ENCODE assay signal across 8 cellular contexts in the genomic region with DNA sequence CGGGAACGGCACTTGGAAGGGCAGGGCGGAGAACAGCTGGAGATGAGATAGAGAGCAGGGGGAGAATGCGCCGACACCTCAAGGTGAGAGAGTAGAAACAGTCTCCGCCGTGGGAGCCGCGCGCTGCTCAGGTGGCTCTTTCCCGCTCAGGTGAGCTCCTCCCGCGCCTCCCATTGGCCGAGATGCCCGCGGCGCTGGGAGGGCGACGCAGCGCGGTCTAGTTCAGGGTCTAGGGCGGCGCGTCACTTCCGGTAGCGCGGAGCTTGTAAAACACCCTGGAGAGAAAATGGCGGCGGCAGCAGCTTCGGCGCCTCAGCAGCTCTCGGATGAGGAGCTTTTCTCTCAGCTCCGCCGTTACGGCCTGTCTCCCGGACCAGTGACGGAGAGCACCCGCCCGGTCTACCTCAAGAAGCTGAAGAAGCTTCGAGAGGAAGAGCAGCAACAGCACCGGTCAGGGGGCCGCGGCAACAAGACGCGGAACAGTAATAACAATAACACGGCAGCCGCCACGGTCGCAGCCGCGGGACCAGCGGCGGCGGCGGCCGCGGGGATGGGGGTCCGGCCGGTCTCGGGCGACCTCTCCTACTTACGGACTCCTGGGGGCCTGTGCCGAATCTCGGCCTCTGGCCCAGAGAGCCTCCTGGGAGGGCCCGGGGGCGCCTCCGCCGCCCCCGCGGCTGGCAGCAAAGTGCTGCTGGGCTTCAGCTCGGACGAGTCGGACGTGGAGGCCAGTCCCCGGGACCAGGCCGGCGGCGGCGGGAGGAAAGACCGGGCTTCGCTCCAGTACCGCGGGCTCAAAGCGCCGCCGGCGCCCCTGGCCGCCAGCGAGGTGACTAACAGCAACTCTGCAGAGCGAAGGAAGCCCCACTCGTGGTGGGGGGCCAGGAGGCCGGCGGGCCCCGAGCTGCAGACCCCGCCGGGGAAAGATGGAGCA. TPM values are rescaled to one million over a fixed set of nuclear protein-coding genes. Genes with fewer than 3 reads are reported as not detected.
DNase-seq lines count a peak whose midpoint lies in the region; ATAC-seq and TF ChIP-seq lines count a peak whose summit lies in the region.

Gene LEMD3, plus strand, starts transcription at position 273 of the 934 bp plus-strand sequence. Its CDS starts 14 bp downstream, at position 287.

- peak within 1 kb of the TSS; percentile 90 for H3K27ac ChIP-seq in AG04450 (ENCODE audit: low read depth, low read length)
- peak within 1 kb of the TSS; percentile 94 for H3K27ac ChIP-seq in VCaP
- H3K27ac ChIP-seq in iPS-18a (ENCODE audit: low read length) = peak within 1 kb of the TSS; percentile 9

- H3K36me3 ChIP-seq in iPS-18a (ENCODE audit: control insufficient read depth, low read depth, low read length) (no peaks in the 10 kb centered on the region), skeletal muscle satellite cell (ENCODE audit: insufficient read depth, low read length) (no peaks in the 10 kb centered on the region)

- H3K4me2 ChIP-seq in skeletal muscle satellite cell (ENCODE audit: low read length) = peak within 1 kb of the TSS; percentile 100

- POLR2A ChIA-PET in AG04450 (lab: Yijun Ruan, JAX) = interaction anchor here (0.7 to 1.1 kb wide), 2 partner anchors 11 to 1000 kb away, joined by 3 read pairs; partner anchors contain the start of gene TMBIM4

- H3K9me3 ChIP-seq in AG04450 (ENCODE audit: control insufficient read depth, insufficient read depth, low read length) = no peaks in the 10 kb centered on the region; the same call in 1 of the 2 replicates
- H3K9me3 ChIP-seq in iPS-18a (ENCODE audit: control insufficient read depth, low read depth, low read length) = no peaks in the 10 kb centered on the region
- no peaks in the 10 kb centered on the region for H3K9me3 ChIP-seq in skeletal muscle satellite cell (replicated peaks; ENCODE audit: low read length)

- peak within 1 kb of the TSS; percentile 88 for H3K4me3 ChIP-seq in AG04450 (ENCODE audit: low read depth, low read length)
- peak within 1 kb of the TSS; percentile 91 for H3K4me3 ChIP-seq in iPS-18a (ENCODE audit: low read length)
- peak within 1 kb of the TSS; percentile 99 for H3K4me3 ChIP-seq in skeletal muscle satellite cell (ENCODE audit: low read length)

- H3K4me1 ChIP-seq in iPS-18a (ENCODE audit: control insufficient read depth, low read depth, low read length) (peaks cover 16% of the 10 kb centered on the region), skeletal muscle satellite cell (ENCODE audit: control insufficient read depth, insufficient read depth, low read length) (peaks cover 30% of the 10 kb centered on the region)

- peak within 1 kb of the TSS; percentile 81 for H3K9ac ChIP-seq in iPS-18a (ENCODE audit: low read length)
- H3K9ac ChIP-seq in skeletal muscle satellite cell (ENCODE audit: low read depth, low read length) = peak within 1 kb of the TSS; percentile 97

- in situ Hi-C loops in T47D (cut with HindIII; ENCODE audit: low pct_unique_long_range_greater_than_20kb, low sequenced_read_pairs) = no loop called here

- TF ChIP-seq CTCF in AG04450 (IDR thresholded peaks at IDR 0.05; ENCODE audit: low read depth, low read length) (no peak), VCaP (conservative IDR thresholded peaks at IDR 0.05) (0 out of 2 replicates have a peak, but pooled peaks have one; percentile 5)

- DNase-seq in AG04450 (ENCODE audit: low read depth, low spot score) (peak; percentile 47), NCI-H2196 treated with DMSO at 0.1 percent for 48 hours (lab: John Stamatoyannopoulos, UW; ENCODE audit: unreplicated experiment) (peak; percentile 93), T47D (ENCODE audit: low read depth in 1 of 2, low spot score in 1 of 2) (peak; percentile 98 to 99)

- peak; percentile 95 for ATAC-seq in GM18907 (IDR thresholded peaks at IDR 0.05; ENCODE audit: unreplicated experiment)
- peak; percentile 92 for ATAC-seq in HG03139 (IDR thresholded peaks at IDR 0.05; ENCODE audit: unreplicated experiment)

- CTCF ChIA-PET in AG04450 (lab: Charles Lee) = interaction anchor here (0.9 to 3.0 kb wide), 7 partner anchors 8 to 620 kb away, joined by 3 to 28 read pairs (median 3); no protein-coding TSS in a partner anchor

- no peaks in the 10 kb centered on the region for H3K27me3 ChIP-seq in AG04450 (ENCODE audit: control insufficient read depth, insufficient read depth, low read length)
- peaks cover 9% of the 10 kb centered on the region for H3K27me3 ChIP-seq in iPS-18a (ENCODE audit: control insufficient read depth, insufficient read depth, low read length)
- peaks cover 4% of the 10 kb centered on the region for H3K27me3 ChIP-seq in skeletal muscle satellite cell (ENCODE audit: control insufficient read depth, insufficient read depth, low read length)

RNA-seq across cellular contexts. Expression of gene LEMD3, which starts in this region (rescaled TPM):
- polyA plus RNA-seq in AG04450 (2011; rRNA removed) = 9.3 and 11.9 TPM in 2 replicates
- 10.3 and 14.9 TPM in 2 replicates for polyA minus RNA-seq in AG04450 (2011; rRNA and poly(A)+ RNA removed)
- total RNA-seq in skeletal muscle satellite cell (2012; rRNA removed) = 23.6 and 31.0 TPM in 2 replicates

Comparison
In these comparisons a context has a peak if more than half of its experiments do, and no peak if none do; other contexts are left out.
1. Peak in every context shown above with its lines: DNase-seq, ATAC-seq, H3K4me3 ChIP-seq and H3K27ac ChIP-seq.
2. DNase-seq: peak in every context shown above with its lines; median percentile 98 in T47D; 93 in NCI-H2196 treated with DMSO at 0.1 percent for 48 hours; 47 in AG04450.
3. H3K27ac ChIP-seq: peak in every context shown above with its lines; median percentile 94 in VCaP; 90 in AG04450; 9 in iPS-18a.